ENCODE assay signal across 17 cellular contexts in genomic region chr16:82763371-82763770, GRCh38.
A peak's percentile ranks its signal among the peaks of the same experiment; 100 is the strongest.
DNase-seq lines count a peak whose midpoint lies in the region; ATAC-seq and TF ChIP-seq lines count a peak whose summit lies in the region.
"Had no signal": no experiment of that assay in that cellular context is flagged by ENCODE, and none has a peak within 500 bp of the region (broad histone marks: within the 10 kb centered on the region; RNA-seq: fewer than 3 reads in every experiment).

No MANE protein-coding gene starts in this region.

- peaks cover 11% of the 10 kb centered on the region for H3K4me1 Mint-ChIP-seq in memory B cell

- H3K18ac ChIP-seq in IMR-90 (ENCODE audit: low read depth, low read length): no peak overlapping the region

- TF ChIP-seq CTCF in left ventricle myocardium inferior (IDR thresholded peaks at IDR 0.05; ENCODE audit: borderline replicate concordance): no peak
- no peak for TF ChIP-seq CTCF in heart right ventricle (IDR thresholded peaks at IDR 0.05)
- TF ChIP-seq CTCF in IMR-90 (conservative IDR thresholded peaks at IDR 0.05; ENCODE audit: low read depth, low read length): no peak
- no peak for TF ChIP-seq CTCF in tibial artery (IDR thresholded peaks at IDR 0.05)

- no peak for ATAC-seq in heart right ventricle
- no peak for ATAC-seq in IMR-90 (ENCODE audit: low read depth)
- ATAC-seq in memory B cell (ENCODE audit: low read depth): no peak
- ATAC-seq: HCT116 had no signal

- no peak overlapping the region for H4K91ac ChIP-seq in IMR-90 (ENCODE audit: insufficient read depth, low read depth, low read length)

- no peak overlapping the region for H2BK20ac ChIP-seq in IMR-90 (ENCODE audit: low read depth, low read length)

- no peak overlapping the region for H3K4ac ChIP-seq in IMR-90 (ENCODE audit: low read depth, low read length)

- H4K5ac ChIP-seq in IMR-90 (ENCODE audit: low read depth, low read length): no peak overlapping the region

- no peaks in the 10 kb centered on the region for H3K9me3 Mint-ChIP-seq in memory B cell

- peaks cover 2 to 41% of the 10 kb centered on the region in 2 experiments; a peak in 3 of 4 replicates for H3K79me1 ChIP-seq in IMR-90 (ENCODE audit: low read depth in 1 of 2, low read length in 2 of 2)

- no TSS peak for BruUV-seq in IMR-90 (replicated peaks; lab: Mats Ljungman, UMichigan)

- no peak overlapping the region for H4K8ac ChIP-seq in IMR-90 (ENCODE audit: low read depth in 2 of 2, low read length in 2 of 2)

- H2BK5ac ChIP-seq in IMR-90 (ENCODE audit: low read depth, low read length, poor library complexity, severe bottlenecking): no peak overlapping the region

- H3K27ac Mint-ChIP-seq in memory B cell: peak overlapping the region; percentile 16

- no peaks in the 10 kb centered on the region for H3K9me1 ChIP-seq in IMR-90 (ENCODE audit: insufficient read depth, low read length)

- intact Hi-C loops in left ventricle myocardium inferior (cut with micrococcal nuclease) (no loop called here), heart right ventricle (cut with DNase I) (no loop called here), IMR-90 (cut with micrococcal nuclease) (no loop called here), tibial artery (cut with DNase I; ENCODE audit: low total_unique reads) (no loop called here)

- H3K56ac ChIP-seq in IMR-90 (ENCODE audit: extremely low read depth, insufficient read depth, low read length): no peak overlapping the region

- POLR2A ChIA-PET in IMR-90 (lab: Charles Lee; ENCODE audit: unreplicated experiment): no interaction called here

- CTCF ChIA-PET in IMR-90 (lab: Yijun Ruan, JAX): no interaction called here

- DNase-seq in left ventricle myocardium inferior (no peak), heart right ventricle (no peak), IMR-90 (no peak), memory B cell (ENCODE audit: low spot score in 2 of 2) (no peak), tibial artery (no peak), superior temporal gyrus (ENCODE audit: extremely low spot score) (no peak), OCI-M1 (lab: John Stamatoyannopoulos, UW) (no peak)
- DNase-seq: 8988T; C1 segment of cervical spinal cord; Calu3; CD4-positive, alpha-beta memory T cell; COR-L47; DMS53; DND-41; GM23248; H7 had no signal

- no peak for TF ChIP-seq POLR2A in IMR-90 (IDR thresholded peaks at IDR 0.05; ENCODE audit: low read depth, low read length)

- H3K27ac ChIP-seq in left ventricle myocardium inferior (replicated peaks): peak overlapping the region; percentile 87
- H3K27ac ChIP-seq in heart right ventricle: peak overlapping the region in 2 of 10 donors; percentile 65 to 79
- H3K27ac ChIP-seq in IMR-90 (ENCODE audit: insufficient read depth, low read length): no peak overlapping the region
- peak overlapping the region; percentile 72 to 73 for H3K27ac ChIP-seq in tibial artery
- H3K27ac ChIP-seq: GM23248 had no signal

- H3K4me1 ChIP-seq in left ventricle myocardium inferior (peaks cover 57% of the 10 kb centered on the region), heart right ventricle (peaks cover 0 to 49% (median 22%) of the 10 kb centered on the region in 9 donors), IMR-90 (ENCODE audit: control insufficient read depth, insufficient read depth, low read length) (no peaks in the 10 kb centered on the region; the same call in 1 of the 2 replicates), tibial artery (peaks cover 0 to 50% (median 27%) of the 10 kb centered on the region in 4 donors)

- no peak overlapping the region for H3K23ac ChIP-seq in IMR-90 (ENCODE audit: low read depth, low read length)

- peaks cover 2% of the 10 kb centered on the region for H3K27me3 Mint-ChIP-seq in memory B cell

- no peaks in the 10 kb centered on the region for H3K36me3 Mint-ChIP-seq in memory B cell
- H3K36me3 Mint-ChIP-seq: CD4-positive, alpha-beta memory T cell had no signal

- no peak for TF ChIP-seq RAD21 in IMR-90 (IDR thresholded peaks at IDR 0.05; ENCODE audit: low read length)

- no peak overlapping the region for H2AFZ ChIP-seq in IMR-90 (replicated peaks; ENCODE audit: low read length, poor library complexity)
- H2AFZ ChIP-seq: GM23248 had no signal

- no peak overlapping the region for H3K14ac ChIP-seq in IMR-90 (replicated peaks; ENCODE audit: low read depth, low read length)

- H3K9ac ChIP-seq in IMR-90 (ENCODE audit: low read depth, low read length): no peak overlapping the region
- H3K9ac ChIP-seq: GM23248 had no signal

- H3K9me3 ChIP-seq in left ventricle myocardium inferior (replicated peaks): no peaks in the 10 kb centered on the region
- no peaks in the 10 kb centered on the region for H3K9me3 ChIP-seq in heart right ventricle
- no peaks in the 10 kb centered on the region for H3K9me3 ChIP-seq in IMR-90 (ENCODE audit: control insufficient read depth, insufficient read depth, low read length)
- H3K9me3 ChIP-seq in tibial artery: no peaks in the 10 kb centered on the region

- 0 out of 2 replicates have a peak, but pooled peaks cover 6% of the 10 kb centered on the region for H4K20me1 ChIP-seq in IMR-90 (ENCODE audit: insufficient read depth, low read length)

- H2AK9ac ChIP-seq in IMR-90 (replicated peaks; ENCODE audit: low read depth, low read length, poor library complexity): no peak overlapping the region

- H3K27me3 ChIP-seq in left ventricle myocardium inferior (ENCODE audit: low read depth) (no peaks in the 10 kb centered on the region), heart right ventricle (no peaks in the 10 kb centered on the region), IMR-90 (ENCODE audit: control insufficient read depth, insufficient read depth, low read length) (no peaks in the 10 kb centered on the region), tibial artery (no peaks in the 10 kb centered on the region)

- no peak overlapping the region for H3K4me3 Mint-ChIP-seq in memory B cell
- H3K4me3 Mint-ChIP-seq: CD4-positive, alpha-beta memory T cell had no signal

- in situ Hi-C loops in IMR-90 (cut with MboI; ENCODE audit: low sequenced_read_pairs): no loop called here

- no peak overlapping the region for H2BK15ac ChIP-seq in IMR-90 (ENCODE audit: low read depth, low read length)

- 97% methylated on average over 2 of the region's 2 CpGs for WGBS in heart right ventricle, 2 donors
- WGBS in IMR-90 (ENCODE audit: extremely low coverage in 2 of 2, insufficient read length in 1 of 2), 2 experiments: no CpG with 5 or more reads among the region's 2 CpGs

- H3K36me3 ChIP-seq in left ventricle myocardium inferior: no peaks in the 10 kb centered on the region
- H3K36me3 ChIP-seq in heart right ventricle: no peaks in the 10 kb centered on the region
- no peaks in the 10 kb centered on the region for H3K36me3 ChIP-seq in IMR-90 (ENCODE audit: control insufficient read depth, insufficient read depth, low read length)
- H3K36me3 ChIP-seq in tibial artery: no peaks in the 10 kb centered on the region

- H3K4me3 ChIP-seq in left ventricle myocardium inferior (no peak overlapping the region), heart right ventricle (no peak overlapping the region), IMR-90 (ENCODE audit: insufficient read depth, low read depth, low read length) (no peak overlapping the region), tibial artery (no peak overlapping the region)
- H3K4me3 ChIP-seq: GM23248 had no signal

- H3K4me2 ChIP-seq in IMR-90 (ENCODE audit: low read depth, low read length): no peak overlapping the region

- dilution Hi-C loops in IMR-90 (cut with HindIII; ENCODE audit: low sequenced_read_pairs, unreplicated experiment): no loop called here

- no peak overlapping the region for H2AK5ac ChIP-seq in IMR-90 (ENCODE audit: low read depth, low read length)

- no peak overlapping the region for H2BK120ac ChIP-seq in IMR-90 (ENCODE audit: low read depth, low read length)

TF ChIP-seq in IMR-90, 13 proteins besides CTCF, POLR2A, EP300 and RAD21:
- TF ChIP-seq SMC3 (IDR thresholded peaks at IDR 0.05; ENCODE audit: low read depth, low read length) (no peak), FOS (IDR thresholded peaks at IDR 0.05; ENCODE audit: low read depth, low read length) (no peak), MAFK (IDR thresholded peaks at IDR 0.05; ENCODE audit: low read depth, low read length) (peak; percentile 62)
